Comparison of ENCODE assay signal across 1 cellular context in the genomic region with DNA sequence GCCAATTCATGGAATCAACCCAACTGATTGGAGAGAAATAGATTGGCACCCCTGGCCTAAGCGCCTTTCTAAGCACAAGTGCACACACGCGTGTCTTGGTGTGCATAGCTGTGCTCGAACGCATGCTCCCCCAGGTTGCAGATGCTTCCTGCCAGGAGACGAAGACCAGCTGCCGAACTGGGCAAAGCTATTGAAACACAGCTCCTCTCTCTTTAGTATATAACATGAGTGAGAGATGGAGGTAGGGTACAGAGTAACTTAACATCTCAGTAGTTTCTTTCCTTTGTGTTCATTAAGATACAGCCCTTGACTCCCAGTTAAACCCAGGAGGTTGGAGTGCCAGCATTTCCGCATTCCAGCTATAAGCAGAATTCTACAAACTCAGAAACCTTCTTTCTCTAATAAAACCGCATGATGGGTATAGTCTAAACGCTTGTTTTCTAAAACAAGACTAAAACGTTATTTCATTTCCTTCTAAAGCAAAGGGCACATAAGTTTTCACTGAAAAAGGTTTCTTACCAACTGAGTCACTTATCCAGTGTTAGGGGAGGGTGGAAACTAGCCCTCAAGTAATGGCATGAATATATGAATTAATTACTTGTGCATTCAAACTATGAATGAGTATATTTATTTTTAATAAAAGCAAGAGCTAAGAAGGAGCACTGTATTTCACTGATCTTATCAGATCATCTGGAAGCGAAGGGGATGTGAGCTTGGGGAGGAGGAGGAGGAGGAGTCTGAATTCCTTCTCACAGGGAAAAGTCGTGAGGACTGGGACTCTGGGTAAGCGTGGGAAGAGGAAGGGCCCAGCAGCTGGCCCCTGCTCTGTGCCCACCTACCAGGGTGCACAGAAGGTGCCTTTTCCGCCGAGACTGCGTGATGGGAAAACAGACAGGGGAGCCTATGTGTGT.
TF ChIP-seq lines count a peak whose summit lies in the region.

No MANE protein-coding gene starts in this region.

TF ChIP-seq in SK-N-SH, 30 proteins besides CTCF, POLR2A, EP300 and RAD21:
- TF ChIP-seq NFIC (IDR thresholded peaks at IDR 0.05; ENCODE audit: borderline replicate concordance), result peak; percentile 28; the same call in 1 of the 2 replicates
- no peak for TF ChIP-seq RCOR1 (IDR thresholded peaks at IDR 0.05; ENCODE audit: low read length)
- no peak for TF ChIP-seq RXRA (IDR thresholded peaks at IDR 0.05; ENCODE audit: borderline replicate concordance, low read depth)
- TF ChIP-seq POLR2AphosphoS5 (IDR thresholded peaks at IDR 0.05; ENCODE audit: low read depth, low read length), result no peak
- no peak for TF ChIP-seq EZH2phosphoT487 (IDR thresholded peaks at IDR 0.05; ENCODE audit: borderline replicate concordance, low read depth)
- no peak for TF ChIP-seq NRF1 (IDR thresholded peaks at IDR 0.05; ENCODE audit: low read depth, low read length)
- TF ChIP-seq FOSL2 (IDR thresholded peaks at IDR 0.05; ENCODE audit: borderline replicate concordance, low read depth), result no peak
- TF ChIP-seq, protein P1, sequence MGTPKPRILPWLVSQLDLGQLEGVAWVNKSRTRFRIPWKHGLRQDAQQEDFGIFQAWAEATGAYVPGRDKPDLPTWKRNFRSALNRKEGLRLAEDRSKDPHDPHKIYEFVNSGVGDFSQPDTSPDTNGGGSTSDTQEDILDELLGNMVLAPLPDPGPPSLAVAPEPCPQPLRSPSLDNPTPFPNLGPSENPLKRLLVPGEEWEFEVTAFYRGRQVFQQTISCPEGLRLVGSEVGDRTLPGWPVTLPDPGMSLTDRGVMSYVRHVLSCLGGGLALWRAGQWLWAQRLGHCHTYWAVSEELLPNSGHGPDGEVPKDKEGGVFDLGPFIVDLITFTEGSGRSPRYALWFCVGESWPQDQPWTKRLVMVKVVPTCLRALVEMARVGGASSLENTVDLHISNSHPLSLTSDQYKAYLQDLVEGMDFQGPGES (IDR thresholded peaks at IDR 0.05; ENCODE audit: low read depth, low read length), result no peak
- TF ChIP-seq USF1 (IDR thresholded peaks at IDR 0.05; ENCODE audit: borderline replicate concordance, low read depth), result no peak
- no peak for TF ChIP-seq REST (IDR thresholded peaks at IDR 0.05; ENCODE audit: low read depth, low read length)
- TF ChIP-seq JUND (IDR thresholded peaks at IDR 0.05), result no peak
- 0 out of 2 replicates have a peak, but pooled peaks have one; percentile 15 for TF ChIP-seq PBX3 (IDR thresholded peaks at IDR 0.05)
- TF ChIP-seq, protein P2, sequence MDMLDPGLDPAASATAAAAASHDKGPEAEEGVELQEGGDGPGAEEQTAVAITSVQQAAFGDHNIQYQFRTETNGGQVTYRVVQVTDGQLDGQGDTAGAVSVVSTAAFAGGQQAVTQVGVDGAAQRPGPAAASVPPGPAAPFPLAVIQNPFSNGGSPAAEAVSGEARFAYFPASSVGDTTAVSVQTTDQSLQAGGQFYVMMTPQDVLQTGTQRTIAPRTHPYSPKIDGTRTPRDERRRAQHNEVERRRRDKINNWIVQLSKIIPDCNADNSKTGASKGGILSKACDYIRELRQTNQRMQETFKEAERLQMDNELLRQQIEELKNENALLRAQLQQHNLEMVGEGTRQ (IDR thresholded peaks at IDR 0.05; ENCODE audit: borderline replicate concordance, low read depth, low read length), result no peak
- TF ChIP-seq MXI1 (IDR thresholded peaks at IDR 0.05; ENCODE audit: low read depth, low read length), result no peak
- no peak for TF ChIP-seq FOXM1 (IDR thresholded peaks at IDR 0.05; ENCODE audit: low read depth)
- TF ChIP-seq MEF2A (IDR thresholded peaks at IDR 0.05; ENCODE audit: borderline replicate concordance, low read depth), result no peak
- TF ChIP-seq YY1 (IDR thresholded peaks at IDR 0.05; ENCODE audit: low read depth), result no peak
- peak; percentile 59 for TF ChIP-seq TCF12 (IDR thresholded peaks at IDR 0.05)
- no peak for TF ChIP-seq TAF1 (IDR thresholded peaks at IDR 0.05; ENCODE audit: borderline replicate concordance, low read depth, low read length)
- no peak for TF ChIP-seq GATA2 (CRISPR knock-in tag; IDR thresholded peaks at IDR 0.05)
- TF ChIP-seq CHD2 (IDR thresholded peaks at IDR 0.05; ENCODE audit: low read length, partially characterized antibody), result no peak
- TF ChIP-seq, protein P3, sequence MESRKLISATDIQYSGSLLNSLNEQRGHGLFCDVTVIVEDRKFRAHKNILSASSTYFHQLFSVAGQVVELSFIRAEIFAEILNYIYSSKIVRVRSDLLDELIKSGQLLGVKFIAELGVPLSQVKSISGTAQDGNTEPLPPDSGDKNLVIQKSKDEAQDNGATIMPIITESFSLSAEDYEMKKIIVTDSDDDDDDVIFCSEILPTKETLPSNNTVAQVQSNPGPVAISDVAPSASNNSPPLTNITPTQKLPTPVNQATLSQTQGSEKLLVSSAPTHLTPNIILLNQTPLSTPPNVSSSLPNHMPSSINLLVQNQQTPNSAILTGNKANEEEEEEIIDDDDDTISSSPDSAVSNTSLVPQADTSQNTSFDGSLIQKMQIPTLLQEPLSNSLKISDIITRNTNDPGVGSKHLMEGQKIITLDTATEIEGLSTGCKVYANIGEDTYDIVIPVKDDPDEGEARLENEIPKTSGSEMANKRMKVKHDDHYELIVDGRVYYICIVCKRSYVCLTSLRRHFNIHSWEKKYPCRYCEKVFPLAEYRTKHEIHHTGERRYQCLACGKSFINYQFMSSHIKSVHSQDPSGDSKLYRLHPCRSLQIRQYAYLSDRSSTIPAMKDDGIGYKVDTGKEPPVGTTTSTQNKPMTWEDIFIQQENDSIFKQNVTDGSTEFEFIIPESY (IDR thresholded peaks at IDR 0.05; ENCODE audit: borderline replicate concordance, low read depth), result no peak
- no peak for TF ChIP-seq ELF1 (IDR thresholded peaks at IDR 0.05)
- TF ChIP-seq SMC3 (IDR thresholded peaks at IDR 0.05; ENCODE audit: low read depth, low read length), result no peak
